17 cellular contexts compared by ENCODE assay signal in genomic region chr10:128059915-128060314, GRCh38.
A peak's percentile ranks its signal among the peaks of the same experiment; 100 is the strongest.
DNase-seq lines count a peak whose midpoint lies in the region; ATAC-seq, FAIRE-seq and TF ChIP-seq lines count a peak whose summit lies in the region.
"Had no signal": no experiment of that assay in that cellular context is flagged by ENCODE, and none has a peak within 500 bp of the region (broad histone marks: within the 10 kb centered on the region; RNA-seq: fewer than 3 reads in every experiment).

No MANE protein-coding gene starts in this region.

- H3K4me1 Mint-ChIP-seq in T-helper 1 cell treated with Interleukin-12 subunit alpha and Interleukin-12 subunit beta and Interleukin-4 antibody, amounts not matched to agents 30 μg/mL and 1 μg/mL, for 36 hours (ENCODE audit: low read depth): peaks cover 35% of the 10 kb centered on the region
- H3K4me1 Mint-ChIP-seq in astrocyte (ENCODE audit: low read depth, unreplicated experiment) (peaks cover 23% of the 10 kb centered on the region), WTC11 (peaks cover 29% of the 10 kb centered on the region)
- H3K4me1 Mint-ChIP-seq in natural killer cell treated with Interleukin-12 subunit alpha and Interleukin-12 subunit beta and Interleukin-15 and Interleukin-18, amount 100 ng/mL, for 72 hours (ENCODE audit: low read depth in 2 of 2): peaks cover 79 to 82% of the 10 kb centered on the region in 2 donors

- peaks cover 16% of the 10 kb centered on the region for H3K4me1 ChIP-seq in astrocyte (ENCODE audit: insufficient read depth, low read length)
- H3K4me1 ChIP-seq: psoas muscle had no signal

- FAIRE-seq in GM18507 (lab: Jason Lieb, UNC) (peak; percentile 15), astrocyte (lab: Jason Lieb, UNC) (peak; percentile 60)

- no peaks in the 10 kb centered on the region for H3K9me3 Mint-ChIP-seq in T-helper 1 cell treated with Interleukin-12 subunit alpha and Interleukin-12 subunit beta and Interleukin-4 antibody, amounts not matched to agents 30 μg/mL and 1 μg/mL, for 36 hours
- peaks cover 2% of the 10 kb centered on the region for H3K9me3 Mint-ChIP-seq in astrocyte (ENCODE audit: unreplicated experiment)
- H3K9me3 Mint-ChIP-seq in natural killer cell treated with Interleukin-12 subunit alpha and Interleukin-12 subunit beta and Interleukin-15 and Interleukin-18, amount 100 ng/mL, for 72 hours: no peaks in the 10 kb centered on the region
- H3K9me3 Mint-ChIP-seq in WTC11: no peaks in the 10 kb centered on the region
- H3K9me3 Mint-ChIP-seq: H9; stimulated activated naive B cell treated with anti-CD40 and anti-IgM and Interleukin-4, amounts not matched to agents 10 μg/mL and 1 μg/mL and 100 μg/mL, for 72 hours; type B pancreatic cell had no signal

- no peaks in the 10 kb centered on the region for H3K27me3 Mint-ChIP-seq in T-helper 1 cell treated with Interleukin-12 subunit alpha and Interleukin-12 subunit beta and Interleukin-4 antibody, amounts not matched to agents 30 μg/mL and 1 μg/mL, for 36 hours (ENCODE audit: low read depth)
- H3K27me3 Mint-ChIP-seq in astrocyte (ENCODE audit: low read depth, unreplicated experiment): no peaks in the 10 kb centered on the region
- no peaks in the 10 kb centered on the region for H3K27me3 Mint-ChIP-seq in natural killer cell treated with Interleukin-12 subunit alpha and Interleukin-12 subunit beta and Interleukin-15 and Interleukin-18, amount 100 ng/mL, for 72 hours
- H3K27me3 Mint-ChIP-seq in WTC11 (ENCODE audit: low read depth): no peaks in the 10 kb centered on the region
- H3K27me3 Mint-ChIP-seq: stimulated activated naive B cell treated with anti-CD40 and anti-IgM and Interleukin-4, amounts not matched to agents 10 μg/mL and 1 μg/mL and 100 μg/mL, for 72 hours had no signal

- TF ChIP-seq CTCF in astrocyte (IDR thresholded peaks at IDR 0.05; ENCODE audit: insufficient read depth, low read depth, low read length) (no peak), WTC11 (IDR thresholded peaks at IDR 0.05) (no peak)

- no peak for ATAC-seq in natural killer cell treated with Interleukin-12 subunit alpha and Interleukin-12 subunit beta and Interleukin-15 and Interleukin-18, amount 100 ng/mL, for 72 hours
- ATAC-seq in WTC11 (no peak), GM18868 (IDR thresholded peaks at IDR 0.05; ENCODE audit: unreplicated experiment) (no peak), GM21723 (IDR thresholded peaks at IDR 0.05; ENCODE audit: unreplicated experiment) (no peak)
- ATAC-seq: psoas muscle; stimulated activated naive B cell treated with anti-CD40 and anti-IgM and Interleukin-4, amounts not matched to agents 10 μg/mL and 1 μg/mL and 100 μg/mL, for 72 hours had no signal

- H3K36me3 ChIP-seq in astrocyte (ENCODE audit: insufficient read depth, low read length): no peaks in the 10 kb centered on the region

- CTCF ChIA-PET in WTC11 (lab: Charles Lee): interaction anchor here (2.3 kb wide), 1 partner anchor 10 kb away, joined by 12 read pairs; no protein-coding TSS in a partner anchor

- peaks cover 42% of the 10 kb centered on the region for H3K36me3 Mint-ChIP-seq in T-helper 1 cell treated with Interleukin-12 subunit alpha and Interleukin-12 subunit beta and Interleukin-4 antibody, amounts not matched to agents 30 μg/mL and 1 μg/mL, for 36 hours (ENCODE audit: low read depth)
- H3K36me3 Mint-ChIP-seq in astrocyte (ENCODE audit: low read depth, unreplicated experiment): peaks cover 29% of the 10 kb centered on the region
- peaks cover 13% of the 10 kb centered on the region for H3K36me3 Mint-ChIP-seq in natural killer cell treated with Interleukin-12 subunit alpha and Interleukin-12 subunit beta and Interleukin-15 and Interleukin-18, amount 100 ng/mL, for 72 hours
- H3K36me3 Mint-ChIP-seq in WTC11: no peaks in the 10 kb centered on the region

- no peak overlapping the region for H3K9ac ChIP-seq in astrocyte (ENCODE audit: low read length)

- no peak overlapping the region for H3K4me3 Mint-ChIP-seq in T-helper 1 cell treated with Interleukin-12 subunit alpha and Interleukin-12 subunit beta and Interleukin-4 antibody, amounts not matched to agents 30 μg/mL and 1 μg/mL, for 36 hours
- H3K4me3 Mint-ChIP-seq in astrocyte (ENCODE audit: unreplicated experiment): no peak overlapping the region
- peak overlapping the region; percentile 28 for H3K4me3 Mint-ChIP-seq in natural killer cell treated with Interleukin-12 subunit alpha and Interleukin-12 subunit beta and Interleukin-15 and Interleukin-18, amount 100 ng/mL, for 72 hours
- H3K4me3 Mint-ChIP-seq in WTC11: no peak overlapping the region
- H3K4me3 Mint-ChIP-seq: H9; stimulated activated naive B cell treated with anti-CD40 and anti-IgM and Interleukin-4, amounts not matched to agents 10 μg/mL and 1 μg/mL and 100 μg/mL, for 72 hours; type B pancreatic cell had no signal

- no peak overlapping the region for H3K4me2 ChIP-seq in astrocyte (ENCODE audit: low read length)

- H3K27ac Mint-ChIP-seq in T-helper 1 cell treated with Interleukin-12 subunit alpha and Interleukin-12 subunit beta and Interleukin-4 antibody, amounts not matched to agents 30 μg/mL and 1 μg/mL, for 36 hours: peak overlapping the region; percentile 16
- H3K27ac Mint-ChIP-seq in astrocyte (ENCODE audit: unreplicated experiment) (no peak overlapping the region), WTC11 (no peak overlapping the region)
- peak overlapping the region; percentile 7 to 93 for H3K27ac Mint-ChIP-seq in natural killer cell treated with Interleukin-12 subunit alpha and Interleukin-12 subunit beta and Interleukin-15 and Interleukin-18, amount 100 ng/mL, for 72 hours
- H3K27ac Mint-ChIP-seq: stimulated activated naive B cell treated with anti-CD40 and anti-IgM and Interleukin-4, amounts not matched to agents 10 μg/mL and 1 μg/mL and 100 μg/mL, for 72 hours; type B pancreatic cell had no signal

- no peaks in the 10 kb centered on the region for H3K79me2 ChIP-seq in astrocyte (ENCODE audit: insufficient read depth, low read length)

- no peaks in the 10 kb centered on the region for H4K20me1 ChIP-seq in astrocyte (ENCODE audit: insufficient read depth, low read length)

- no peak for DNase-seq in T-helper 1 cell
- DNase-seq in GM18507 (ENCODE audit: extremely low spot score, insufficient read length, low read depth): no peak
- no peak for DNase-seq in astrocyte (ENCODE audit: low read depth)
- no peak for DNase-seq in natural killer cell treated with Interleukin-12 subunit alpha and Interleukin-12 subunit beta and Interleukin-15 and Interleukin-18, amount 100 ng/mL, for 72 hours (ENCODE audit: low spot score)
- no peak for DNase-seq in WTC11 (ENCODE audit: low spot score)
- DNase-seq: activated CD4-positive, CD25-positive, alpha-beta regulatory T cell; H9; NCI-H187 treated with DMSO at 0.1 percent for 48 hours; psoas muscle; SHP77; stimulated activated naive B cell treated with anti-CD40 and anti-IgM and Interleukin-4, amounts not matched to agents 10 μg/mL and 1 μg/mL and 100 μg/mL, for 72 hours had no signal

- H3K27me3 ChIP-seq in astrocyte (ENCODE audit: insufficient read depth, low read length): no peaks in the 10 kb centered on the region

- POLR2A ChIA-PET in WTC11 (lab: Charles Lee): no interaction called here

- no peak overlapping the region for H3K4me3 ChIP-seq in astrocyte (ENCODE audit: insufficient read depth, low read depth, low read length)
- H3K4me3 ChIP-seq: lung, psoas muscle had no signal

- peaks cover 2% of the 10 kb centered on the region for H3K9me3 ChIP-seq in astrocyte (ENCODE audit: insufficient read depth, low read depth, low read length)
- H3K9me3 ChIP-seq: psoas muscle had no signal

- no peak overlapping the region for H3K27ac ChIP-seq in astrocyte (ENCODE audit: low read depth, low read length)
- H3K27ac ChIP-seq: 22Rv1, psoas muscle had no signal

- no peak overlapping the region for H2AFZ ChIP-seq in astrocyte (ENCODE audit: low read depth, low read length)

TF ChIP-seq in WTC11, 78 proteins besides CTCF, POLR2A, EP300 and RAD21 (continues in another document):
- TF ChIP-seq E2F5 (CRISPR knock-in tag; IDR thresholded peaks at IDR 0.05): no peak
- TF ChIP-seq, protein P1, sequence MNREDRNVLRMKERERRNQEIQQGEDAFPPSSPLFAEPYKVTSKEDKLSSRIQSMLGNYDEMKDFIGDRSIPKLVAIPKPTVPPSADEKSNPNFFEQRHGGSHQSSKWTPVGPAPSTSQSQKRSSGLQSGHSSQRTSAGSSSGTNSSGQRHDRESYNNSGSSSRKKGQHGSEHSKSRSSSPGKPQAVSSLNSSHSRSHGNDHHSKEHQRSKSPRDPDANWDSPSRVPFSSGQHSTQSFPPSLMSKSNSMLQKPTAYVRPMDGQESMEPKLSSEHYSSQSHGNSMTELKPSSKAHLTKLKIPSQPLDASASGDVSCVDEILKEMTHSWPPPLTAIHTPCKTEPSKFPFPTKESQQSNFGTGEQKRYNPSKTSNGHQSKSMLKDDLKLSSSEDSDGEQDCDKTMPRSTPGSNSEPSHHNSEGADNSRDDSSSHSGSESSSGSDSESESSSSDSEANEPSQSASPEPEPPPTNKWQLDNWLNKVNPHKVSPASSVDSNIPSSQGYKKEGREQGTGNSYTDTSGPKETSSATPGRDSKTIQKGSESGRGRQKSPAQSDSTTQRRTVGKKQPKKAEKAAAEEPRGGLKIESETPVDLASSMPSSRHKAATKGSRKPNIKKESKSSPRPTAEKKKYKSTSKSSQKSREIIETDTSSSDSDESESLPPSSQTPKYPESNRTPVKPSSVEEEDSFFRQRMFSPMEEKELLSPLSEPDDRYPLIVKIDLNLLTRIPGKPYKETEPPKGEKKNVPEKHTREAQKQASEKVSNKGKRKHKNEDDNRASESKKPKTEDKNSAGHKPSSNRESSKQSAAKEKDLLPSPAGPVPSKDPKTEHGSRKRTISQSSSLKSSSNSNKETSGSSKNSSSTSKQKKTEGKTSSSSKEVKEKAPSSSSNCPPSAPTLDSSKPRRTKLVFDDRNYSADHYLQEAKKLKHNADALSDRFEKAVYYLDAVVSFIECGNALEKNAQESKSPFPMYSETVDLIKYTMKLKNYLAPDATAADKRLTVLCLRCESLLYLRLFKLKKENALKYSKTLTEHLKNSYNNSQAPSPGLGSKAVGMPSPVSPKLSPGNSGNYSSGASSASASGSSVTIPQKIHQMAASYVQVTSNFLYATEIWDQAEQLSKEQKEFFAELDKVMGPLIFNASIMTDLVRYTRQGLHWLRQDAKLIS (CRISPR knock-in tag; IDR thresholded peaks at IDR 0.05; ENCODE audit: borderline replicate concordance): no peak

Comparison
In these comparisons a context has a peak if more than half of its experiments do, and no peak if none do; other contexts are left out.
1. H3K27ac Mint-ChIP-seq: peak in T-helper 1 cell treated with Interleukin-12 subunit alpha and Interleukin-12 subunit beta and Interleukin-4 antibody, amounts not matched to agents 30 μg/mL and 1 μg/mL, for 36 hours (single experiment) and natural killer cell treated with Interleukin-12 subunit alpha and Interleukin-12 subunit beta and Interleukin-15 and Interleukin-18, amount 100 ng/mL, for 72 hours (2 of 2); none in astrocyte (single experiment) and WTC11 (single experiment).